ENCODE assay signal across 1 cellular context in the genomic region with DNA sequence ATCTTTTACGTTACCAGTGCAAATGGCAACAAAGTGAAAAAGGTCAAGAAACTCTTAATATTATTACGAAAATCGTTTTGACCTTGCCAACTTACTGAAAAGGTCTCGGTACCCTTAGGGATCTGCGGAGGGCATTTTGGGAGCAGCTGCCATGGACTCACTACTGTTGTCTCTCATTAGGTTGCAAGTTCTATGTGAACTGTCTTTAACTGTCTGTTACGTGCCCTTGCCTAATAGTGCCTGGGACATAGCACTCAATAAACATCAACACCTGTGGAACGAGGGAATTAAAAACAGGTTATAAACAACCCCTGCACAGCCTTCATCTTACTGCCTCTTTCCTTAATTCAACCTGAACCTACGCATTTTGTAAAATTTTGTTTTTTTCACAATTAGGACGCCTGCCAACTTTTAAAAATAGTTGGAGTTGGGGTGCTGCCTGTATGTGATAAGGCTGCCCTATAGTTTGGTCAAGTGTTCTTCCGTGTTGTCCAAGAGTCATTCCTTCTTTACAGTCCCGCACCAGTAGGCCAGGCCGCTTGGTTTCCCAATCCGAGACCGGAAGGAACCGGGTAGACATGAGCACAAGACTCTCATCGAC.
TF ChIP-seq lines count a peak whose summit lies in the region.

No MANE protein-coding gene starts in this region.

TF ChIP-seq in K562, 482 proteins besides CTCF, POLR2A, EP300 and RAD21 (continued from another document and continues in another):
- TF ChIP-seq NFRKB (IDR thresholded peaks at IDR 0.05; ENCODE audit: low read depth) (peak; percentile 72), HNRNPUL1 (IDR thresholded peaks at IDR 0.05; ENCODE audit: low read length) (no peak), HNRNPL (IDR thresholded peaks at IDR 0.05; ENCODE audit: low read depth, low read length) (no peak), ZNF133 (CRISPR knock-in tag; IDR thresholded peaks at IDR 0.05) (no peak), DMBX1 (CRISPR knock-in tag; IDR thresholded peaks at IDR 0.05; ENCODE audit: borderline replicate concordance) (peak; percentile 54; the same call in 1 of the 2 replicates), OTX1 (CRISPR knock-in tag; IDR thresholded peaks at IDR 0.05) (no peak), RBM22 (IDR thresholded peaks at IDR 0.05; ENCODE audit: low read depth, low read length, poor library complexity, severe bottlenecking) (no peak), RBM14 (IDR thresholded peaks at IDR 0.05; ENCODE audit: borderline replicate concordance, insufficient read depth, low read depth, low read length) (no peak), CHD2 (IDR thresholded peaks at IDR 0.05; ENCODE audit: low read depth, low read length) (no peak), SMARCA4 (IDR thresholded peaks at IDR 0.05) (peak; percentile 48; the same call in 1 of the 2 replicates), ZNF766 (CRISPR knock-in tag; conservative IDR thresholded peaks at IDR 0.05) (peak; percentile 64; the same call in 1 of the 2 replicates), HMGN3 (IDR thresholded peaks at IDR 0.05; ENCODE audit: borderline replicate concordance, extremely low read depth, insufficient read length, low read depth, low read length) (no peak), POLR2AphosphoS2 (IDR thresholded peaks at IDR 0.05; ENCODE audit: low read length) (no peak), FOXM1 (IDR thresholded peaks at IDR 0.05; ENCODE audit: low read depth) (0 out of 2 replicates have a peak, but pooled peaks have one; percentile 37), FOXM1 (CRISPR knock-in tag; IDR thresholded peaks at IDR 0.05; ENCODE audit: low read depth) (no peak), EWSR1 (IDR thresholded peaks at IDR 0.05; ENCODE audit: borderline replicate concordance, low read depth, partially characterized antibody) (no peak), MCM2 (IDR thresholded peaks at IDR 0.05; ENCODE audit: low read depth) (no peak), ZNF57 (CRISPR knock-in tag; IDR thresholded peaks at IDR 0.05) (no peak), POLR3G (IDR thresholded peaks at IDR 0.05; ENCODE audit: extremely low read depth, insufficient read length, insufficient replicate concordance) (no peak), PTRF (tag; IDR thresholded peaks at IDR 0.05) (no peak), JUND (IDR thresholded peaks at IDR 0.05; ENCODE audit: borderline replicate concordance, low read depth, low read length) (no peak), JUND (tag; IDR thresholded peaks at IDR 0.05; ENCODE audit: borderline replicate concordance, low read depth, low read length) (no peak), ZFX (CRISPR knock-in tag; IDR thresholded peaks at IDR 0.05) (peak; percentile 73; the same call in 1 of the 2 replicates), ZKSCAN3 (CRISPR knock-in tag; IDR thresholded peaks at IDR 0.05) (no peak), DPF2 (IDR thresholded peaks at IDR 0.05) (peak; percentile 66), ZNF583 (CRISPR knock-in tag; IDR thresholded peaks at IDR 0.05) (no peak), SIN3B (IDR thresholded peaks at IDR 0.05; ENCODE audit: low read depth) (no peak), ZNF444 (CRISPR knock-in tag; IDR thresholded peaks at IDR 0.05) (no peak), SMAD1 (IDR thresholded peaks at IDR 0.05; ENCODE audit: low read depth, low read length, partially characterized antibody) (no peak), ZNF778 (CRISPR knock-in tag; IDR thresholded peaks at IDR 0.05) (no peak)
- TF ChIP-seq, protein P1, sequence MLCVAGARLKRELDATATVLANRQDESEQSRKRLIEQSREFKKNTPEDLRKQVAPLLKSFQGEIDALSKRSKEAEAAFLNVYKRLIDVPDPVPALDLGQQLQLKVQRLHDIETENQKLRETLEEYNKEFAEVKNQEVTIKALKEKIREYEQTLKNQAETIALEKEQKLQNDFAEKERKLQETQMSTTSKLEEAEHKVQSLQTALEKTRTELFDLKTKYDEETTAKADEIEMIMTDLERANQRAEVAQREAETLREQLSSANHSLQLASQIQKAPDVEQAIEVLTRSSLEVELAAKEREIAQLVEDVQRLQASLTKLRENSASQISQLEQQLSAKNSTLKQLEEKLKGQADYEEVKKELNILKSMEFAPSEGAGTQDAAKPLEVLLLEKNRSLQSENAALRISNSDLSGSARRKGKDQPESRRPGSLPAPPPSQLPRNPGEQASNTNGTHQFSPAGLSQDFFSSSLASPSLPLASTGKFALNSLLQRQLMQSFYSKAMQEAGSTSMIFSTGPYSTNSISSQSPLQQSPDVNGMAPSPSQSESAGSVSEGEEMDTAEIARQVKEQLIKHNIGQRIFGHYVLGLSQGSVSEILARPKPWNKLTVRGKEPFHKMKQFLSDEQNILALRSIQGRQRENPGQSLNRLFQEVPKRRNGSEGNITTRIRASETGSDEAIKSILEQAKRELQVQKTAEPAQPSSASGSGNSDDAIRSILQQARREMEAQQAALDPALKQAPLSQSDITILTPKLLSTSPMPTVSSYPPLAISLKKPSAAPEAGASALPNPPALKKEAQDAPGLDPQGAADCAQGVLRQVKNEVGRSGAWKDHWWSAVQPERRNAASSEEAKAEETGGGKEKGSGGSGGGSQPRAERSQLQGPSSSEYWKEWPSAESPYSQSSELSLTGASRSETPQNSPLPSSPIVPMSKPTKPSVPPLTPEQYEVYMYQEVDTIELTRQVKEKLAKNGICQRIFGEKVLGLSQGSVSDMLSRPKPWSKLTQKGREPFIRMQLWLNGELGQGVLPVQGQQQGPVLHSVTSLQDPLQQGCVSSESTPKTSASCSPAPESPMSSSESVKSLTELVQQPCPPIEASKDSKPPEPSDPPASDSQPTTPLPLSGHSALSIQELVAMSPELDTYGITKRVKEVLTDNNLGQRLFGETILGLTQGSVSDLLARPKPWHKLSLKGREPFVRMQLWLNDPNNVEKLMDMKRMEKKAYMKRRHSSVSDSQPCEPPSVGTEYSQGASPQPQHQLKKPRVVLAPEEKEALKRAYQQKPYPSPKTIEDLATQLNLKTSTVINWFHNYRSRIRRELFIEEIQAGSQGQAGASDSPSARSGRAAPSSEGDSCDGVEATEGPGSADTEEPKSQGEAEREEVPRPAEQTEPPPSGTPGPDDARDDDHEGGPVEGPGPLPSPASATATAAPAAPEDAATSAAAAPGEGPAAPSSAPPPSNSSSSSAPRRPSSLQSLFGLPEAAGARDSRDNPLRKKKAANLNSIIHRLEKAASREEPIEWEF (CRISPR knock-in tag; IDR thresholded peaks at IDR 0.05): peak; percentile 82; the same call in 1 of the 2 replicates
- TF ChIP-seq, protein P2, sequence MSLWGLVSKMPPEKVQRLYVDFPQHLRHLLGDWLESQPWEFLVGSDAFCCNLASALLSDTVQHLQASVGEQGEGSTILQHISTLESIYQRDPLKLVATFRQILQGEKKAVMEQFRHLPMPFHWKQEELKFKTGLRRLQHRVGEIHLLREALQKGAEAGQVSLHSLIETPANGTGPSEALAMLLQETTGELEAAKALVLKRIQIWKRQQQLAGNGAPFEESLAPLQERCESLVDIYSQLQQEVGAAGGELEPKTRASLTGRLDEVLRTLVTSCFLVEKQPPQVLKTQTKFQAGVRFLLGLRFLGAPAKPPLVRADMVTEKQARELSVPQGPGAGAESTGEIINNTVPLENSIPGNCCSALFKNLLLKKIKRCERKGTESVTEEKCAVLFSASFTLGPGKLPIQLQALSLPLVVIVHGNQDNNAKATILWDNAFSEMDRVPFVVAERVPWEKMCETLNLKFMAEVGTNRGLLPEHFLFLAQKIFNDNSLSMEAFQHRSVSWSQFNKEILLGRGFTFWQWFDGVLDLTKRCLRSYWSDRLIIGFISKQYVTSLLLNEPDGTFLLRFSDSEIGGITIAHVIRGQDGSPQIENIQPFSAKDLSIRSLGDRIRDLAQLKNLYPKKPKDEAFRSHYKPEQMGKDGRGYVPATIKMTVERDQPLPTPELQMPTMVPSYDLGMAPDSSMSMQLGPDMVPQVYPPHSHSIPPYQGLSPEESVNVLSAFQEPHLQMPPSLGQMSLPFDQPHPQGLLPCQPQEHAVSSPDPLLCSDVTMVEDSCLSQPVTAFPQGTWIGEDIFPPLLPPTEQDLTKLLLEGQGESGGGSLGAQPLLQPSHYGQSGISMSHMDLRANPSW (CRISPR knock-in tag; IDR thresholded peaks at IDR 0.05): no peak
- TF ChIP-seq, protein P3, sequence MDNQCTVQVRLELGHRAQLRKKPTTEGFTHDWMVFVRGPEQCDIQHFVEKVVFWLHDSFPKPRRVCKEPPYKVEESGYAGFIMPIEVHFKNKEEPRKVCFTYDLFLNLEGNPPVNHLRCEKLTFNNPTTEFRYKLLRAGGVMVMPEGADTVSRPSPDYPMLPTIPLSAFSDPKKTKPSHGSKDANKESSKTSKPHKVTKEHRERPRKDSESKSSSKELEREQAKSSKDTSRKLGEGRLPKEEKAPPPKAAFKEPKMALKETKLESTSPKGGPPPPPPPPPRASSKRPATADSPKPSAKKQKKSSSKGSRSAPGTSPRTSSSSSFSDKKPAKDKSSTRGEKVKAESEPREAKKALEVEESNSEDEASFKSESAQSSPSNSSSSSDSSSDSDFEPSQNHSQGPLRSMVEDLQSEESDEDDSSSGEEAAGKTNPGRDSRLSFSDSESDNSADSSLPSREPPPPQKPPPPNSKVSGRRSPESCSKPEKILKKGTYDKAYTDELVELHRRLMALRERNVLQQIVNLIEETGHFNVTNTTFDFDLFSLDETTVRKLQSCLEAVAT (IDR thresholded peaks at IDR 0.05): peak; percentile 65 to 67; a peak in 2 of 4 replicates
- TF ChIP-seq, protein P4, sequence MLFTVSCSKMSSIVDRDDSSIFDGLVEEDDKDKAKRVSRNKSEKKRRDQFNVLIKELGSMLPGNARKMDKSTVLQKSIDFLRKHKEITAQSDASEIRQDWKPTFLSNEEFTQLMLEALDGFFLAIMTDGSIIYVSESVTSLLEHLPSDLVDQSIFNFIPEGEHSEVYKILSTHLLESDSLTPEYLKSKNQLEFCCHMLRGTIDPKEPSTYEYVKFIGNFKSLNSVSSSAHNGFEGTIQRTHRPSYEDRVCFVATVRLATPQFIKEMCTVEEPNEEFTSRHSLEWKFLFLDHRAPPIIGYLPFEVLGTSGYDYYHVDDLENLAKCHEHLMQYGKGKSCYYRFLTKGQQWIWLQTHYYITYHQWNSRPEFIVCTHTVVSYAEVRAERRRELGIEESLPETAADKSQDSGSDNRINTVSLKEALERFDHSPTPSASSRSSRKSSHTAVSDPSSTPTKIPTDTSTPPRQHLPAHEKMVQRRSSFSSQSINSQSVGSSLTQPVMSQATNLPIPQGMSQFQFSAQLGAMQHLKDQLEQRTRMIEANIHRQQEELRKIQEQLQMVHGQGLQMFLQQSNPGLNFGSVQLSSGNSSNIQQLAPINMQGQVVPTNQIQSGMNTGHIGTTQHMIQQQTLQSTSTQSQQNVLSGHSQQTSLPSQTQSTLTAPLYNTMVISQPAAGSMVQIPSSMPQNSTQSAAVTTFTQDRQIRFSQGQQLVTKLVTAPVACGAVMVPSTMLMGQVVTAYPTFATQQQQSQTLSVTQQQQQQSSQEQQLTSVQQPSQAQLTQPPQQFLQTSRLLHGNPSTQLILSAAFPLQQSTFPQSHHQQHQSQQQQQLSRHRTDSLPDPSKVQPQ (CRISPR knock-in tag; IDR thresholded peaks at IDR 0.05; ENCODE audit: borderline replicate concordance): no peak
- TF ChIP-seq, protein P5, sequence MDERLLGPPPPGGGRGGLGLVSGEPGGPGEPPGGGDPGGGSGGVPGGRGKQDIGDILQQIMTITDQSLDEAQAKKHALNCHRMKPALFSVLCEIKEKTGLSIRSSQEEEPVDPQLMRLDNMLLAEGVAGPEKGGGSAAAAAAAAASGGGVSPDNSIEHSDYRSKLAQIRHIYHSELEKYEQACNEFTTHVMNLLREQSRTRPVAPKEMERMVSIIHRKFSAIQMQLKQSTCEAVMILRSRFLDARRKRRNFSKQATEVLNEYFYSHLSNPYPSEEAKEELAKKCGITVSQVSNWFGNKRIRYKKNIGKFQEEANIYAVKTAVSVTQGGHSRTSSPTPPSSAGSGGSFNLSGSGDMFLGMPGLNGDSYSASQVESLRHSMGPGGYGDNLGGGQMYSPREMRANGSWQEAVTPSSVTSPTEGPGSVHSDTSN (CRISPR knock-in tag; IDR thresholded peaks at IDR 0.05; ENCODE audit: low read depth): no peak
- TF ChIP-seq, protein P5 (tag; conservative IDR thresholded peaks at IDR 0.05; ENCODE audit: low read depth): 0 out of 2 replicates have a peak, but pooled peaks have one; percentile 14
- TF ChIP-seq, protein P6, sequence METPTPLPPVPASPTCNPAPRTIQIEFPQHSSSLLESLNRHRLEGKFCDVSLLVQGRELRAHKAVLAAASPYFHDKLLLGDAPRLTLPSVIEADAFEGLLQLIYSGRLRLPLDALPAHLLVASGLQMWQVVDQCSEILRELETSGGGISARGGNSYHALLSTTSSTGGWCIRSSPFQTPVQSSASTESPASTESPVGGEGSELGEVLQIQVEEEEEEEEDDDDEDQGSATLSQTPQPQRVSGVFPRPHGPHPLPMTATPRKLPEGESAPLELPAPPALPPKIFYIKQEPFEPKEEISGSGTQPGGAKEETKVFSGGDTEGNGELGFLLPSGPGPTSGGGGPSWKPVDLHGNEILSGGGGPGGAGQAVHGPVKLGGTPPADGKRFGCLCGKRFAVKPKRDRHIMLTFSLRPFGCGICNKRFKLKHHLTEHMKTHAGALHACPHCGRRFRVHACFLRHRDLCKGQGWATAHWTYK (CRISPR knock-in tag; IDR thresholded peaks at IDR 0.05): 0 out of 2 replicates have a peak, but pooled peaks have one; percentile 19
- TF ChIP-seq, protein P7, sequence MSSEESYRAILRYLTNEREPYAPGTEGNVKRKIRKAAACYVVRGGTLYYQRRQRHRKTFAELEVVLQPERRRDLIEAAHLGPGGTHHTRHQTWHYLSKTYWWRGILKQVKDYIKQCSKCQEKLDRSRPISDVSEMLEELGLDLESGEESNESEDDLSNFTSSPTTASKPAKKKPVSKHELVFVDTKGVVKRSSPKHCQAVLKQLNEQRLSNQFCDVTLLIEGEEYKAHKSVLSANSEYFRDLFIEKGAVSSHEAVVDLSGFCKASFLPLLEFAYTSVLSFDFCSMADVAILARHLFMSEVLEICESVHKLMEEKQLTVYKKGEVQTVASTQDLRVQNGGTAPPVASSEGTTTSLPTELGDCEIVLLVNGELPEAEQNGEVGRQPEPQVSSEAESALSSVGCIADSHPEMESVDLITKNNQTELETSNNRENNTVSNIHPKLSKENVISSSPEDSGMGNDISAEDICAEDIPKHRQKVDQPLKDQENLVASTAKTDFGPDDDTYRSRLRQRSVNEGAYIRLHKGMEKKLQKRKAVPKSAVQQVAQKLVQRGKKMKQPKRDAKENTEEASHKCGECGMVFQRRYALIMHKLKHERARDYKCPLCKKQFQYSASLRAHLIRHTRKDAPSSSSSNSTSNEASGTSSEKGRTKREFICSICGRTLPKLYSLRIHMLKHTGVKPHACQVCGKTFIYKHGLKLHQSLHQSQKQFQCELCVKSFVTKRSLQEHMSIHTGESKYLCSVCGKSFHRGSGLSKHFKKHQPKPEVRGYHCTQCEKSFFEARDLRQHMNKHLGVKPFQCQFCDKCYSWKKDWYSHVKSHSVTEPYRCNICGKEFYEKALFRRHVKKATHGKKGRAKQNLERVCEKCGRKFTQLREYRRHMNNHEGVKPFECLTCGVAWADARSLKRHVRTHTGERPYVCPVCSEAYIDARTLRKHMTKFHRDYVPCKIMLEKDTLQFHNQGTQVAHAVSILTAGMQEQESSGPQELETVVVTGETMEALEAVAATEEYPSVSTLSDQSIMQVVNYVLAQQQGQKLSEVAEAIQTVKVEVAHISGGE (CRISPR knock-in tag; IDR thresholded peaks at IDR 0.05): peak in 2 of 3 experiments; percentile 65 to 94; a peak in 3 of 6 replicates
